Comparison of ENCODE assay signal across 15 cellular contexts in genomic region chr4:93178279-93178678, GRCh38.
"Had no signal": no experiment of that assay in that cellular context is flagged by ENCODE, and none has a peak within 500 bp of the region (broad histone marks: within the 10 kb centered on the region; RNA-seq: fewer than 3 reads in every experiment).

No MANE protein-coding gene starts in this region.

- H3K4me3 ChIP-seq: esophagus muscularis mucosa, gastrocnemius medialis, left ventricle myocardium inferior, lower lobe of right lung, pancreas, smooth muscle cell had no signal

- DNase-seq: effector memory CD4-positive, alpha-beta T cell; gastrocnemius medialis; immature natural killer cell; kidney; left cardiac atrium; left ventricle myocardium inferior; lower lobe of right lung; naive B cell; occipital lobe; pancreas; right cardiac atrium; stimulated activated CD4-positive, alpha-beta T cell treated with anti-CD3 and anti-CD28 coated beads, Interleukin-2, amount 100 ng/mL, for 48 hours; stimulated activated naive CD4-positive, alpha-beta T cell treated with Interleukin-2 at 50 U/mL for 16 hours had no signal

- ATAC-seq: gastrocnemius medialis, left cardiac atrium, lower lobe of right lung, pancreas, right cardiac atrium had no signal
